Comparison of ENCODE assay signal across 8 cellular contexts in genomic region chr6:156686429-156686939, GRCh38.
A peak's percentile ranks its signal among the peaks of the same experiment; 100 is the strongest.
DNase-seq lines count a peak whose midpoint lies in the region; ATAC-seq and TF ChIP-seq lines count a peak whose summit lies in the region.

No MANE protein-coding gene starts in this region.

- 0% methylated on average over 11 of the region's 11 CpGs for WGBS in HUES64

- H3K4me2 ChIP-seq in OCI-LY1 (ENCODE audit: low read length): peak overlapping the region; percentile 94

- peak overlapping the region; percentile 89 for H3K4me3 Mint-ChIP-seq in progenitor cell of endocrine pancreas (ENCODE audit: low read depth)

- TF ChIP-seq CTCF in OCI-LY1 (IDR thresholded peaks at IDR 0.05; ENCODE audit: low read length) (peak; percentile 46; the same call in 1 of the 2 replicates), progenitor cell of endocrine pancreas (IDR thresholded peaks at IDR 0.05; ENCODE audit: unreplicated experiment) (peak; percentile 51)

- H3K9me2 ChIP-seq in OCI-LY1 (ENCODE audit: low read depth, low read length): no peaks in the 10 kb centered on the region

- intact Hi-C loops in left ventricle myocardium superior (cut with micrococcal nuclease): loop anchor here (5.0 kb wide), 1 partner anchor 91 kb away; the partner anchor contains the start of gene ARID1B

- peaks cover 4% of the 10 kb centered on the region; the same call in 1 of the 2 replicates for H3K27me3 ChIP-seq in HUES64 (ENCODE audit: insufficient read depth, low read length)
- H3K27me3 ChIP-seq in OCI-LY1 (ENCODE audit: insufficient read depth, low read length): no peaks in the 10 kb centered on the region

- H3K9me3 Mint-ChIP-seq in progenitor cell of endocrine pancreas (ENCODE audit: low read depth): no peaks in the 10 kb centered on the region

- ATAC-seq in left ventricle myocardium superior (peak; percentile 64), HG03139 (IDR thresholded peaks at IDR 0.05; ENCODE audit: unreplicated experiment) (no peak)

- H3K4me3 ChIP-seq in HUES64 (ENCODE audit: low read length) (peak overlapping the region; percentile 82), OCI-LY1 (ENCODE audit: low read depth, low read length, poor library complexity, severe bottlenecking) (peak overlapping the region; percentile 73)

- H3K4me1 ChIP-seq in HUES64 (ENCODE audit: insufficient read depth, low read length) (peaks cover 13% of the 10 kb centered on the region), OCI-LY1 (ENCODE audit: insufficient read depth, low read length, severe bottlenecking) (peaks cover 51% of the 10 kb centered on the region)

- H3K36me3 ChIP-seq in HUES64 (ENCODE audit: insufficient read depth, low read length): no peaks in the 10 kb centered on the region
- H3K36me3 ChIP-seq in OCI-LY1 (ENCODE audit: insufficient read depth, low read length): no peaks in the 10 kb centered on the region

- peaks cover 5% of the 10 kb centered on the region for H3K27me3 Mint-ChIP-seq in progenitor cell of endocrine pancreas

- H3K27ac ChIP-seq in HUES64 (ENCODE audit: low read depth, low read length) (peak overlapping the region; percentile 97), OCI-LY1 (ENCODE audit: low read depth, low read length, poor library complexity, severe bottlenecking) (peak overlapping the region; percentile 87), angular gyrus (ENCODE audit: low read depth, low read length) (peak overlapping the region; percentile 99)

- peak overlapping the region; percentile 98 for H3K27ac Mint-ChIP-seq in progenitor cell of endocrine pancreas

- no peaks in the 10 kb centered on the region for H3K36me3 Mint-ChIP-seq in progenitor cell of endocrine pancreas (ENCODE audit: insufficient read depth)

- H3F3A ChIP-seq in OCI-LY1 (ENCODE audit: insufficient read depth, low read length): no peaks in the 10 kb centered on the region

- H3K79me2 ChIP-seq in OCI-LY1 (ENCODE audit: insufficient read depth, low read length): no peaks in the 10 kb centered on the region

- peak overlapping the region; percentile 12 for H2AFZ ChIP-seq in OCI-LY1 (ENCODE audit: low read length)

- H3K4me1 Mint-ChIP-seq in progenitor cell of endocrine pancreas (ENCODE audit: low read depth): peaks cover 15% of the 10 kb centered on the region

- no peaks in the 10 kb centered on the region for H4K20me1 ChIP-seq in OCI-LY1 (ENCODE audit: insufficient read depth, low read length)

- H3K9me3 ChIP-seq in HUES64 (ENCODE audit: insufficient read depth, low read depth, low read length) (no peaks in the 10 kb centered on the region), OCI-LY1 (ENCODE audit: low read length) (no peaks in the 10 kb centered on the region)

- DNase-seq in activated effector memory CD4-positive, alpha-beta T cell treated with Interleukin-2 at 50 U/mL for 16 hours: peak; percentile 29
- no peak for DNase-seq in activated effector memory CD4-positive, alpha-beta T cell treated with anti-CD3 and anti-CD28 coated beads, Interleukin-2, amount 50 U/mL, for 16 hours
- DNase-seq in left ventricle myocardium superior (no peak), progenitor cell of endocrine pancreas (ENCODE audit: low spot score, unreplicated experiment) (no peak)

- H3K9ac ChIP-seq in HUES64 (ENCODE audit: low read depth, low read length) (peak overlapping the region; percentile 96), OCI-LY1 (ENCODE audit: low read length) (peak overlapping the region; percentile 89)
